Comparison of ENCODE assay signal across 1 cellular context in the genomic region with DNA sequence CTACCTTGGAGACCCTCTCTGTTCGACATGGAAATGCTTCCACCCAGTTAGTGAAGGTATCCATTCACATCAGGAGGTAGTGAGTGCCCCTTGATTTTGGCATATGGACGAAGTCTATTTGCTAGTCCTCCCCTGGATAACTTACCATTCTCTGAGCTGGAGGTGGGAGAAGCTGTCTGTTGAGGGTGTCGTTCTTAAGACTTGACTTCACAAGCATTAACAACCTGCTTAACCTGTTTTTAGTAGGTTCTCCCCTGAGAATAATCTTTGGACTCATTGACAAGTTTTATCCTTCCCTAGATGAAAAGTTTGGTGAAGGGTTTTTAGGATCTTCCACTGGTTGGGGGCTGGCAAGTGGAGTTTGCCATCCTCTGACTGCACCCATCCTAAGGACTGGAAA.
TF ChIP-seq lines count a peak whose summit lies in the region.

No MANE protein-coding gene starts in this region.

TF ChIP-seq in IMR-90, 13 proteins besides CTCF, POLR2A, EP300 and RAD21 (continued from another document):
- no peak for TF ChIP-seq BHLHE40 (IDR thresholded peaks at IDR 0.05; ENCODE audit: low read depth, low read length)
